ENCODE assay signal across 1 cellular context in genomic region chr17:10888858-10889257, GRCh38.
TF ChIP-seq lines count a peak whose summit lies in the region.

No MANE protein-coding gene starts in this region.

TF ChIP-seq in WTC11, 78 proteins besides CTCF, POLR2A, EP300 and RAD21 (continued from another document):
- TF ChIP-seq PRDM15 (CRISPR knock-in tag; IDR thresholded peaks at IDR 0.05) (no peak), MLX (CRISPR knock-in tag; IDR thresholded peaks at IDR 0.05) (no peak), FOXP4 (CRISPR knock-in tag; IDR thresholded peaks at IDR 0.05) (no peak), NR3C1 (CRISPR knock-in tag; conservative IDR thresholded peaks at IDR 0.05; ENCODE audit: low read depth) (no peak), PREB (CRISPR knock-in tag; IDR thresholded peaks at IDR 0.05; ENCODE audit: borderline replicate concordance) (no peak), IRF2 (CRISPR knock-in tag; IDR thresholded peaks at IDR 0.05; ENCODE audit: borderline replicate concordance, low read depth) (no peak)
